2 cellular contexts compared by ENCODE assay signal in the genomic region with DNA sequence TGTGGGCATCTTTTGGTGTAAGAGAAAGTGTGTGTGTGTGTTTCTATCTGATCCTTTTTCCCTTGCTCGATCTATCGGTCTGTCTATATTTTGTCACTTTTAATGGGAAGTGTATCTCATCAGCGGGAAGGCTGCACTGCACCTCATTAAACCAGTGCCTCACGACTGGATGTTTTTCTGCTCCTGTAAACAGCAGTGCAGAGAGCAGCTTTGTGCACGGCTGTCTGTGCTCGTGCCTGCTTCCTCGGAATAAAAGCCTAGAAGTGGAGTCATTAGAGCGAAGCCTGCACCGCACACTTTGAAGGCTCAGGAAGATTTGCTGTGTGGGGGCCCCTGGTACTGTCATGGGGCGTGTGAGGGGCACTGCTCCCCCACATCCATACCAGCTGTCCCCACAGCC.
A peak's percentile ranks its signal among the peaks of the same experiment; 100 is the strongest.
TF ChIP-seq lines count a peak whose summit lies in the region.

No MANE protein-coding gene starts in this region.

TF ChIP-seq in H1, 55 proteins besides CTCF, POLR2A, EP300 and RAD21:
- TF ChIP-seq SUZ12 (IDR thresholded peaks at IDR 0.05; ENCODE audit: low read length) = no peak
- TF ChIP-seq ATF2 (IDR thresholded peaks at IDR 0.05; ENCODE audit: low read length) = no peak

TF ChIP-seq in neural cell, 6 proteins besides CTCF, POLR2A, EP300 and RAD21:
- TF ChIP-seq SMC3 (conservative IDR thresholded peaks at IDR 0.05; ENCODE audit: poor library complexity) = peak; percentile 39
- peak; percentile 67 for TF ChIP-seq POLR2AphosphoS5 (IDR thresholded peaks at IDR 0.05)
- TF ChIP-seq EZH2 (IDR thresholded peaks at IDR 0.05; ENCODE audit: borderline replicate concordance, insufficient read depth, low read length, poor library complexity, severe bottlenecking) = no peak
